8 cellular contexts compared by ENCODE assay signal in the genomic region with DNA sequence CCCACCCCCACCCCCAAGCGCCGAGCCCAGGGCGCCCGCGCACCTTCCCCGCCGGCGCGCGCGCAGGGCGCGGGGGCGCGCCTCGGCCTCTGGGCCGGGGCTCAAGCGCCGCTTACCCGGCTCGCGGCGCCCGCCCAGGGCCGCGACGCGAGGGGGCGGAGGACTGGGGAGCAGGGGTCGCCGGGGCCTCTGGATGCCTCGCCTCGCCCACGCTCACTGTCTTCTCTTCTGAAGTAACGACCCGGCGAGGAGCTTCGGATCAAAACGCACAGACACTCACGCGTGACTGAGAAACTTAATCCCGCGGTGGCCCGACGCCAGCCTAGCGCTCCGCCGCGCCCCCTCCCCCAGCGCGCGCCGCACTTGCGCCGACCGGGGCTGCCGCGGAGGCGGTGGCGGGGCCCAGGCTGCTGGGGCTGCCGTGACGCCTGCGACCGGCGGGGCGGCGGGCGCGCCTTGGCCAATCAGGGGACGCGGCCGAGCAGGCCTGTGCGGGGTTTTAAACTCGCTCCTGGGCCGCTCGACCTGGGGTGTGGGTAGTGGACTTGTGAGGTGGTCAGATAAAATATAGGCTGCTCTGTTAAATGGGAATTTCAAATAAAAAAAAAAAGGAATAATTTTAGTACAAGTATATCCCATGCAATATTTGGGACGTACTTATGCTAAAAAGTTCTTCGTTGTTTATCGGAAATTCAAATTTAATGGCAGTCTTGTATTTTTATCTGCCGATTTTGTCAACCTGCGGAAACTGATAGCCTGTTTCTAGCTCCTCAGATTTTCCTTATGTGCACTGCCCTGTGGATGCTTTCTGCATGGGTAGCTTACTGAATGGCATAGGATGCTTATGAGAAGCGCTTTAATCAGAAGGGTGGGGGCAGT. TPM values are rescaled to one million over a fixed set of nuclear protein-coding genes. Genes with fewer than 3 reads are reported as not detected.
A peak's percentile ranks its signal among the peaks of the same experiment; 100 is the strongest.
DNase-seq lines count a peak whose midpoint lies in the region; ATAC-seq and TF ChIP-seq lines count a peak whose summit lies in the region.

A gene with protein sequence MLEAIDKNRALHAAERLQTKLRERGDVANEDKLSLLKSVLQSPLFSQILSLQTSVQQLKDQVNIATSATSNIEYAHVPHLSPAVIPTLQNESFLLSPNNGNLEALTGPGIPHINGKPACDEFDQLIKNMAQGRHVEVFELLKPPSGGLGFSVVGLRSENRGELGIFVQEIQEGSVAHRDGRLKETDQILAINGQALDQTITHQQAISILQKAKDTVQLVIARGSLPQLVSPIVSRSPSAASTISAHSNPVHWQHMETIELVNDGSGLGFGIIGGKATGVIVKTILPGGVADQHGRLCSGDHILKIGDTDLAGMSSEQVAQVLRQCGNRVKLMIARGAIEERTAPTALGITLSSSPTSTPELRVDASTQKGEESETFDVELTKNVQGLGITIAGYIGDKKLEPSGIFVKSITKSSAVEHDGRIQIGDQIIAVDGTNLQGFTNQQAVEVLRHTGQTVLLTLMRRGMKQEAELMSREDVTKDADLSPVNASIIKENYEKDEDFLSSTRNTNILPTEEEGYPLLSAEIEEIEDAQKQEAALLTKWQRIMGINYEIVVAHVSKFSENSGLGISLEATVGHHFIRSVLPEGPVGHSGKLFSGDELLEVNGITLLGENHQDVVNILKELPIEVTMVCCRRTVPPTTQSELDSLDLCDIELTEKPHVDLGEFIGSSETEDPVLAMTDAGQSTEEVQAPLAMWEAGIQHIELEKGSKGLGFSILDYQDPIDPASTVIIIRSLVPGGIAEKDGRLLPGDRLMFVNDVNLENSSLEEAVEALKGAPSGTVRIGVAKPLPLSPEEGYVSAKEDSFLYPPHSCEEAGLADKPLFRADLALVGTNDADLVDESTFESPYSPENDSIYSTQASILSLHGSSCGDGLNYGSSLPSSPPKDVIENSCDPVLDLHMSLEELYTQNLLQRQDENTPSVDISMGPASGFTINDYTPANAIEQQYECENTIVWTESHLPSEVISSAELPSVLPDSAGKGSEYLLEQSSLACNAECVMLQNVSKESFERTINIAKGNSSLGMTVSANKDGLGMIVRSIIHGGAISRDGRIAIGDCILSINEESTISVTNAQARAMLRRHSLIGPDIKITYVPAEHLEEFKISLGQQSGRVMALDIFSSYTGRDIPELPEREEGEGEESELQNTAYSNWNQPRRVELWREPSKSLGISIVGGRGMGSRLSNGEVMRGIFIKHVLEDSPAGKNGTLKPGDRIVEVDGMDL (N-terminal part only) (minus strand): TSS at position 409 of the 879 bp plus-strand sequence. CDS start 29,377 bp downstream, outside the sequence.

- ATAC-seq in left lung (peak; percentile 89), GM21528 (IDR thresholded peaks at IDR 0.05; ENCODE audit: low FRiP score, unreplicated experiment) (no peak), HG03108 (IDR thresholded peaks at IDR 0.05; ENCODE audit: unreplicated experiment) (no peak)

- intact Hi-C loops in left lung (cut with DNase I), result loop anchor here in 1 of 2 donors (10.0 kb wide), 1 partner anchor 75 kb away; no protein-coding TSS in a partner anchor

- no peak for TF ChIP-seq CTCF in left lung (IDR thresholded peaks at IDR 0.05)

- H3K27me3 ChIP-seq in ectodermal cell (ENCODE audit: control insufficient read depth, insufficient read depth, low read length, poor library complexity, severe bottlenecking) (no peaks in the 10 kb centered on the region), left lung (peaks cover 0 to 26% of the 10 kb centered on the region in 2 donors)

- peaks cover 27% of the 10 kb centered on the region for H3K4me1 ChIP-seq in ectodermal cell (ENCODE audit: control insufficient read depth, insufficient read depth, low read length)
- peaks cover 0 to 7% of the 10 kb centered on the region in 2 donors for H3K4me1 ChIP-seq in left lung

- peak; percentile 48 for DNase-seq in H4 (ENCODE audit: low spot score)
- peak; percentile 85 for DNase-seq in NCI-H774 (lab: John Stamatoyannopoulos, UW)
- DNase-seq in left lung, result peak; percentile 53 to 84
- DNase-seq in substantia nigra (lab: John Stamatoyannopoulos, UW), result peak in 45 of 49 donors; percentile 5 to 86 (median 55)
- no peak for DNase-seq in AML-193 (lab: John Stamatoyannopoulos, UW)

- H3K9me3 ChIP-seq in ectodermal cell (ENCODE audit: control insufficient read depth, low read length) (no peaks in the 10 kb centered on the region), left lung (no peaks in the 10 kb centered on the region)

- H3K4me3 ChIP-seq in ectodermal cell (ENCODE audit: insufficient read depth, low read depth, low read length) (peak within 1 kb of the TSS; percentile 73), left lung (peak within 1 kb of the TSS; percentile 50 to 52)

- WGBS in ectodermal cell, 2 experiments, result 7% methylated on average over 80 to 82 of the region's 82 CpGs

- no peaks in the 10 kb centered on the region for H3K36me3 ChIP-seq in ectodermal cell (ENCODE audit: control insufficient read depth, insufficient read depth, low read length)
- no peaks in the 10 kb centered on the region for H3K36me3 ChIP-seq in left lung

- H3K27ac ChIP-seq in ectodermal cell (ENCODE audit: insufficient read depth, low read depth, low read length, poor library complexity, severe bottlenecking), result peak within 1 kb of the TSS; percentile 87
- peak within 1 kb of the TSS; percentile 80 to 90 for H3K27ac ChIP-seq in left lung
- peak within 1 kb of the TSS; percentile 94 for H3K27ac ChIP-seq in substantia nigra (ENCODE audit: low read depth, low read length, poor library complexity, severe bottlenecking)

RNA-seq across cellular contexts. Expression of the gene that starts here (rescaled TPM):
- 13.4 and 14.2 TPM in 2 replicates for total RNA-seq in H4 (2014; rRNA removed; shearing (Covaris generic))
- 67.4 TPM for polyA plus RNA-seq in ectodermal cell (2013, experiment 1 of 4)
- 68.8 TPM for polyA plus RNA-seq in ectodermal cell (2013, experiment 2 of 4)
- polyA plus RNA-seq in ectodermal cell (2013, experiment 3 of 4), result 44.5 TPM
- 55.2 TPM for polyA plus RNA-seq in ectodermal cell (2013, experiment 4 of 4)
- total RNA-seq in left lung, result 10 to 100 TPM; 25.9 to 31.0 TPM

Comparison
In these comparisons a context has a peak if more than half of its experiments do, and no peak if none do; other contexts are left out.
1. DNase-seq: peak in H4 (single experiment), NCI-H774 (single experiment), left lung (2 of 2) and substantia nigra (45 of 49); none in AML-193 (0 of 2).
2. Peak in every context shown above with its lines, with median percentiles within 50 percentile points of each other: H3K27ac ChIP-seq.